Comparison of ENCODE assay signal across 14 cellular contexts in the genomic region with DNA sequence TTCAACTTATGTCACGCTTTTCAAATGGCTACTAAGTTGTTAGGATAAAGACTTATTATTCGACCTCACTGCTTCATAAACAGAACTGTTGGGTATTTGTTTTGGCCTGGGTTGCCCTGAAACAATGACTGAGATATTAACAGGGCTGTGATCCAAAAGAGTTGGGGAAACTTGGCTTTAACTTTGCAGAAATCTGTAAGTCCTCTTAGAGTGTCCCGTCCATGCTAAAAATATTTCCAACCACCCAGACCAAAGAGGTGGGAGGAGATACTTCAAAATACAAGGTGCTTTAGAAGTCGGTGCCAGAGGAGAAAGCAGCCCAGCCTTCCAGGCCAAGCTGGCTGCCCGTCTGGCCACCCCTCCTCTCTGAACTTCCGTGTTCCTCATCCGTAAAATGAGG. TPM values are rescaled to one million over a fixed set of nuclear protein-coding genes. Genes with fewer than 3 reads are reported as not detected.
A peak's percentile ranks its signal among the peaks of the same experiment; 100 is the strongest.
DNase-seq lines count a peak whose midpoint lies in the region; ATAC-seq and TF ChIP-seq lines count a peak whose summit lies in the region.
"Had no signal": no experiment of that assay in that cellular context is flagged by ENCODE, and none has a peak within 500 bp of the region (broad histone marks: within the 10 kb centered on the region; RNA-seq: fewer than 3 reads in every experiment).

No MANE protein-coding gene starts in this region.

- WGBS in heart right ventricle, 2 donors, result 11% methylated on average over 7 of the region's 7 CpGs

- H3K36me3 Mint-ChIP-seq in HFFc6 (ENCODE audit: low read depth) (peaks cover 10% of the 10 kb centered on the region), endothelial cell (ENCODE audit: low read depth, unreplicated experiment) (no peaks in the 10 kb centered on the region)

- H3K4me1 Mint-ChIP-seq in HFFc6 (ENCODE audit: low read depth) (peaks cover 17% of the 10 kb centered on the region), endothelial cell (ENCODE audit: unreplicated experiment) (no peaks in the 10 kb centered on the region)

- H3K27ac Mint-ChIP-seq in HFFc6 (peak overlapping the region; percentile 29; the same call in 1 of the 2 replicates), endothelial cell (ENCODE audit: unreplicated experiment) (no peak overlapping the region)

- H3K27me3 Mint-ChIP-seq in HFFc6 (ENCODE audit: insufficient read depth), result peaks cover 2% of the 10 kb centered on the region; the same call in 1 of the 2 replicates
- H3K27me3 Mint-ChIP-seq in endothelial cell (ENCODE audit: unreplicated experiment), result no peaks in the 10 kb centered on the region

- ATAC-seq in heart right ventricle, result peak; percentile 39 to 73 (median 65)
- no peak for ATAC-seq in HG02642 (IDR thresholded peaks at IDR 0.05; ENCODE audit: poor library complexity, unreplicated experiment)

- peak overlapping the region; percentile 27 to 90 (median 80) for H3K27ac ChIP-seq in heart right ventricle
- H3K27ac ChIP-seq in skeletal muscle tissue (ENCODE audit: low read depth, low read length), result peak overlapping the region; percentile 48
- H3K27ac ChIP-seq: hepatocyte, SJCRH30 had no signal

- intact Hi-C loops in heart right ventricle (cut with DNase I), result loop anchor here (1.0 to 10.0 kb wide), 9 partner anchors 34 to 109 kb away; partner anchors contain the start of gene FMNL1 (in 5 of the 10)

- no peak overlapping the region for H3K9ac ChIP-seq in skeletal muscle tissue (ENCODE audit: low read depth in 1 of 3, low read length in 3 of 3)

- H3K4me3 Mint-ChIP-seq in HFFc6, result no peak overlapping the region
- H3K4me3 Mint-ChIP-seq in endothelial cell (ENCODE audit: unreplicated experiment), result no peak overlapping the region

- H3K9me3 ChIP-seq in heart right ventricle, result no peaks in the 10 kb centered on the region
- no peaks in the 10 kb centered on the region for H3K9me3 ChIP-seq in skeletal muscle tissue (ENCODE audit: control insufficient read depth in 3 of 3, low read length in 3 of 3)
- H3K9me3 ChIP-seq: SJCRH30 had no signal

- H3K4me3 ChIP-seq in astrocyte of the cerebellum (ENCODE audit: low read depth, low read length) (no peak overlapping the region), heart right ventricle (peak overlapping the region in 1 of 10 donors; percentile 2), skeletal muscle tissue (ENCODE audit: low read length in 3 of 3) (peak overlapping the region in 1 of 3 donors; percentile 11)
- H3K4me3 ChIP-seq: hepatocyte, SJCRH30 had no signal

- no peaks in the 10 kb centered on the region for H3K9me3 Mint-ChIP-seq in HFFc6
- H3K9me3 Mint-ChIP-seq in endothelial cell (ENCODE audit: unreplicated experiment), result no peaks in the 10 kb centered on the region

- H3K4me1 ChIP-seq in heart right ventricle (peaks cover 16 to 59% (median 41%) of the 10 kb centered on the region in 9 donors), skeletal muscle tissue (ENCODE audit: control insufficient read depth in 3 of 3, insufficient read depth in 3 of 3, low read length in 3 of 3) (peaks cover 23 to 44% (median 33%) of the 10 kb centered on the region in 3 donors)

- H3K27me3 ChIP-seq in heart right ventricle (no peaks in the 10 kb centered on the region), skeletal muscle tissue (ENCODE audit: control insufficient read depth in 3 of 3, insufficient read depth in 3 of 3, low read length in 3 of 3) (no peaks in the 10 kb centered on the region)
- H3K27me3 ChIP-seq: hepatocyte, SJCRH30 had no signal

- TF ChIP-seq CTCF in HFFc6 (IDR thresholded peaks at IDR 0.05), result no peak
- no peak for TF ChIP-seq CTCF in astrocyte of the cerebellum (IDR thresholded peaks at IDR 0.05; ENCODE audit: low read depth, low read length, missing control alignments)
- no peak for TF ChIP-seq CTCF in heart right ventricle (IDR thresholded peaks at IDR 0.05)
- no peak for TF ChIP-seq CTCF in endothelial cell (IDR thresholded peaks at IDR 0.05; ENCODE audit: unreplicated experiment)

- in situ Hi-C loops in astrocyte of the cerebellum (cut with HindIII; ENCODE audit: low sequenced_read_pairs), result no loop called here

- H3K36me3 ChIP-seq in heart right ventricle (peaks cover 0 to 65% (median 21%) of the 10 kb centered on the region in 9 donors), skeletal muscle tissue (ENCODE audit: control insufficient read depth in 3 of 3, insufficient read depth in 3 of 3, low read length in 3 of 3) (peaks cover 19 to 21% (median 20%) of the 10 kb centered on the region in 3 donors)

- DNase-seq in HFFc6, result no peak
- peak; percentile 82 for DNase-seq in astrocyte of the cerebellum (ENCODE audit: low read depth)
- DNase-seq in heart right ventricle, result no peak
- no peak for DNase-seq in endothelial cell (ENCODE audit: low spot score)
- DNase-seq in NCI-H1417 (lab: John Stamatoyannopoulos, UW), result no peak
- no peak for DNase-seq in GM03348 (ENCODE audit: low spot score)
- DNase-seq: activated CD8-positive, alpha-beta memory T cell treated with anti-CD3 and anti-CD28 coated beads for 24 hours; central memory CD4-positive, alpha-beta T cell; NCI-H2227 treated with DMSO at 0.1 percent for 48 hours; SJCRH30 had no signal

RNA-seq across cellular contexts. Expression of gene SPATA32, which starts 16.1 kb away (rescaled TPM):
- total RNA-seq in HFFc6 (2021; fragmentation: NEBNext Ultra II Directional; extraction: Animal tissue kit (Norgen Biotek cat#: 25700)), result under 1 TPM in 1 of 6 experiments, not detected in 5; 0.11 TPM
- under 1 TPM in 2 of 10 donors, not detected in 8; 0.13 to 0.16 TPM for total RNA-seq in heart right ventricle
- polyA plus RNA-seq in heart right ventricle, result not detected
- not detected for total RNA-seq in skeletal muscle tissue
- total RNA-seq in endothelial cell (ENCODE audit: unreplicated experiment), result not detected
- total RNA-seq: hepatocyte, temporal lobe had no signal

RNA-seq across cellular contexts. Expression of gene MAP3K14, which starts 38.8 kb away (rescaled TPM):
- 1 to 10 TPM; 5.6 to 8.8 (median 6.6) TPM for total RNA-seq in HFFc6 (2021; fragmentation: NEBNext Ultra II Directional; extraction: Animal tissue kit (Norgen Biotek cat#: 25700))
- total RNA-seq in heart right ventricle, result 10 to 100 TPM in 9 of 10 donors, 1 to 10 TPM in 1; 6.7 to 24.1 (median 12.6) TPM
- 10 to 100 TPM in 1 of 2 donors, 1 to 10 TPM in 1; 7.9 to 15.9 TPM for polyA plus RNA-seq in heart right ventricle
- 1.6 TPM for total RNA-seq in skeletal muscle tissue
- 5.2 TPM for total RNA-seq in endothelial cell (ENCODE audit: unreplicated experiment)

RNA-seq across cellular contexts. Expression of gene FMNL1, which starts 56.3 kb away (rescaled TPM):
- 1 to 10 TPM; 1.6 to 8.0 (median 6.0) TPM for total RNA-seq in HFFc6 (2021; fragmentation: NEBNext Ultra II Directional; extraction: Animal tissue kit (Norgen Biotek cat#: 25700))
- 10 to 100 TPM in 5 of 10 donors, 1 to 10 TPM in 5; 6.3 to 28.7 (median 9.8) TPM for total RNA-seq in heart right ventricle
- 10 to 100 TPM in 1 of 2 donors, 1 to 10 TPM in 1; 5.3 to 11.1 TPM for polyA plus RNA-seq in heart right ventricle
- 3.1 TPM for total RNA-seq in skeletal muscle tissue
- total RNA-seq in endothelial cell (ENCODE audit: unreplicated experiment), result 103 TPM
